In genomic region chr19:35869327-35870123, GRCh38 we compare ENCODE assay signal across 8 cellular contexts. TPM values are rescaled to one million over a fixed set of nuclear protein-coding genes. Genes with fewer than 3 reads are reported as not detected.
DNase-seq lines count a peak whose midpoint lies in the region; ATAC-seq and TF ChIP-seq lines count a peak whose summit lies in the region.

No MANE protein-coding gene starts in this region.

- TF ChIP-seq CTCF in C4-2B (conservative IDR thresholded peaks at IDR 0.05) (no peak), HCT116 (IDR thresholded peaks at IDR 0.05 in 2 of 3, conservative IDR thresholded peaks at IDR 0.05 in 1 of 3; ENCODE audit: borderline replicate concordance in 1 of 3, insufficient read depth in 1 of 3, low read depth in 2 of 3, low read length in 2 of 3) (no peak), activated B cell treated with CpG ODN at 0.5 μM for 24 hours (IDR thresholded peaks at IDR 0.05) (no peak), mammary epithelial cell (conservative IDR thresholded peaks at IDR 0.05 in 1 of 2, IDR thresholded peaks at IDR 0.05 in 1 of 2; ENCODE audit: extremely low read depth in 1 of 2, insufficient read depth in 1 of 2, low read depth in 1 of 2, low read length in 2 of 2) (no peak)

- H3K36me3 ChIP-seq in HCT116 (ENCODE audit: control insufficient read depth in 1 of 2, insufficient read depth in 2 of 2, low read length in 2 of 2) (no peaks in the 10 kb centered on the region), mammary epithelial cell (ENCODE audit: insufficient read depth, low read length) (no peaks in the 10 kb centered on the region)

- ATAC-seq in HCT116 (peak; percentile 85), activated B cell treated with CpG ODN at 0.5 μM for 24 hours (ENCODE audit: low read depth) (peak; percentile 83), GM19452 (IDR thresholded peaks at IDR 0.05; ENCODE audit: unreplicated experiment) (no peak)

- RAD21 ChIA-PET in HCT116 (lab: Charles Lee; ENCODE audit: low non-redundant PET in 1 of 2, low total read pairs in 2 of 2, uncharacterized antibody in 2 of 2, unreplicated experiment in 2 of 2): interaction anchor here (0.6 to 1.2 kb wide), 4 partner anchors 10 to 601 kb away, joined by 3 to 4 read pairs (median 3); partner anchors contain the start of gene THAP8 (in 1 of the 2)

- peak overlapping the region; percentile 83 for H2AFZ ChIP-seq in HCT116 (ENCODE audit: low read depth, low read length, poor library complexity, severe bottlenecking)
- peak overlapping the region; percentile 29 for H2AFZ ChIP-seq in mammary epithelial cell (ENCODE audit: low read depth, low read length)

- POLR2A ChIA-PET in HCT116 (lab: Charles Lee): interaction anchor here (0.6 to 1.6 kb wide), 9 partner anchors 9 to 124 kb away, joined by 3 to 9 read pairs (median 3); partner anchors contain the start of genes LIN37, NFKBID and PSENEN
- POLR2A ChIA-PET in activated B cell treated with CpG ODN at 0.5 μM for 24 hours (lab: Charles Lee): interaction anchor here (0.5 to 1.3 kb wide), 2 partner anchors 50 to 127 kb away, joined by 3 to 4 read pairs; no protein-coding TSS in a partner anchor

- H3K79me2 ChIP-seq in HCT116 (ENCODE audit: insufficient read depth, low read length) (no peaks in the 10 kb centered on the region), mammary epithelial cell (ENCODE audit: insufficient read depth, low read length) (no peaks in the 10 kb centered on the region)

- BruUV-seq in HCT116 (replicated peaks; lab: Mats Ljungman, UMichigan): no TSS peak
- no TSS peak for BruUV-seq in mammary epithelial cell (replicated peaks; lab: Mats Ljungman, UMichigan)

- peaks cover 61% of the 10 kb centered on the region for H3K27me3 Mint-ChIP-seq in activated B cell treated with CpG ODN at 0.5 μM for 24 hours

- H3K4me1 ChIP-seq in HCT116 (ENCODE audit: control insufficient read depth in 1 of 2, insufficient read depth in 2 of 2, low read length in 2 of 2) (peaks cover 15 to 30% of the 10 kb centered on the region in 2 experiments; a peak in 3 of 4 replicates), mammary epithelial cell (ENCODE audit: insufficient read depth, low read length) (peaks cover 13% of the 10 kb centered on the region)

- TF ChIP-seq POLR2A in HCT116 (IDR thresholded peaks at IDR 0.05; ENCODE audit: borderline replicate concordance, extremely low read depth, insufficient read depth, insufficient read length): peak; percentile 17

- no peaks in the 10 kb centered on the region for H3K9me3 Mint-ChIP-seq in activated B cell treated with CpG ODN at 0.5 μM for 24 hours

- H3K9ac ChIP-seq in HCT116 (ENCODE audit: low read length) (peak overlapping the region; percentile 48; the same call in 1 of the 2 replicates), mammary epithelial cell (ENCODE audit: insufficient read depth, low read length) (no peak overlapping the region)

- no peaks in the 10 kb centered on the region for H3K36me3 Mint-ChIP-seq in activated B cell treated with CpG ODN at 0.5 μM for 24 hours (ENCODE audit: low read depth)

- in situ Hi-C loops in mammary epithelial cell (cut with MboI; ENCODE audit: low sequenced_read_pairs in 2 of 2): no loop called here

- no peak overlapping the region for H3K27ac Mint-ChIP-seq in activated B cell treated with CpG ODN at 0.5 μM for 24 hours

- H3K27ac ChIP-seq in C4-2B (peak overlapping the region; percentile 43), HCT116 (ENCODE audit: low read depth, low read length) (peak overlapping the region; percentile 43), mammary epithelial cell (ENCODE audit: insufficient read depth, low read depth, low read length) (no peak overlapping the region)

- peak overlapping the region; percentile 67 for H3K4me3 Mint-ChIP-seq in activated B cell treated with CpG ODN at 0.5 μM for 24 hours

- CTCF ChIA-PET in HCT116 (lab: Charles Lee): interaction anchor here (1.3 to 2.5 kb wide), 2 partner anchors 10 to 13 kb away, joined by 4 to 12 read pairs; no protein-coding TSS in a partner anchor
- CTCF ChIA-PET in activated B cell treated with CpG ODN at 0.5 μM for 24 hours (lab: Charles Lee): interaction anchor here (1.5 kb wide), 1 partner anchor 13 kb away, joined by 3 read pairs; no protein-coding TSS in a partner anchor
- CTCF ChIA-PET in mammary epithelial cell (lab: Charles Lee; ENCODE audit: low non-redundant PET): no interaction called here

- DNase-seq in HCT116 (ENCODE audit: low read depth, low spot score) (peak; percentile 89), NCI-H2196 treated with DMSO at 0.1 percent for 48 hours (lab: John Stamatoyannopoulos, UW; ENCODE audit: unreplicated experiment) (peak; percentile 94), activated B cell treated with CpG ODN at 0.5 μM for 24 hours (peak; percentile 55), mammary epithelial cell (peak; percentile 60), iris pigment epithelial cell (ENCODE audit: low read depth) (peak; percentile 90)
- peak; percentile 69 to 74 for DNase-seq in stimulated activated CD4-positive, alpha-beta T cell treated with anti-CD3 and anti-CD28 coated beads, Interleukin-1b, Interleukin-23, amount 100 ng/mL, for 4 hours (ENCODE audit: low read depth in 2 of 2)

- peak overlapping the region; percentile 49 to 61 for H3K4me3 ChIP-seq in HCT116 (replicated peaks in 1 of 2; ENCODE audit: low read depth in 1 of 2, low read length in 2 of 2)
- peak overlapping the region in 1 of 3 experiments; percentile 13 for H3K4me3 ChIP-seq in mammary epithelial cell (replicated peaks in 1 of 3; ENCODE audit: insufficient read depth in 1 of 3, low read depth in 2 of 3, low read length in 3 of 3)

- H3K9me3 ChIP-seq in HCT116 (ENCODE audit: control insufficient read depth in 1 of 2, insufficient read depth in 1 of 2, low read depth in 1 of 2, low read length in 2 of 2) (no peaks in the 10 kb centered on the region), mammary epithelial cell (replicated peaks; ENCODE audit: insufficient read depth, low read length) (no peaks in the 10 kb centered on the region)

- TF ChIP-seq RAD21 in HCT116 (IDR thresholded peaks at IDR 0.05; ENCODE audit: low read depth): no peak

- H3K9me2 ChIP-seq in HCT116 (ENCODE audit: insufficient read depth): no peaks in the 10 kb centered on the region

- no peaks in the 10 kb centered on the region for H3K27me3 ChIP-seq in HCT116 (ENCODE audit: insufficient read depth, low read length)
- H3K27me3 ChIP-seq in mammary epithelial cell (ENCODE audit: insufficient read depth, low read length): no peaks in the 10 kb centered on the region

- H4K20me1 ChIP-seq in HCT116 (ENCODE audit: insufficient read depth) (no peaks in the 10 kb centered on the region), mammary epithelial cell (ENCODE audit: insufficient read depth, low read length) (no peaks in the 10 kb centered on the region)

- dilution Hi-C loops in mammary epithelial cell (cut with HindIII; ENCODE audit: low sequenced_read_pairs): no loop called here

- 3% methylated on average over 29 of the region's 51 CpGs for WGBS in mammary epithelial cell (ENCODE audit: low coverage, missing lambda C conversion rate)

- intact Hi-C loops in HCT116 (cut with micrococcal nuclease): no loop called here
- intact Hi-C loops in activated B cell treated with CpG ODN at 0.5 μM for 24 hours (cut with micrococcal nuclease): loop anchor here (5.0 kb wide), 1 partner anchor 92 kb away; the partner anchor contains the start of gene ARHGAP33
- intact Hi-C loops in mammary epithelial cell (cut with micrococcal nuclease): loop anchor here (1.0 kb wide), 1 partner anchor 10 kb away; no protein-coding TSS in a partner anchor

- H3K4me1 Mint-ChIP-seq in activated B cell treated with CpG ODN at 0.5 μM for 24 hours: peaks cover 17% of the 10 kb centered on the region

- H3K4me2 ChIP-seq in HCT116 (ENCODE audit: low read length): peak overlapping the region; percentile 80
- peak overlapping the region; percentile 54 for H3K4me2 ChIP-seq in mammary epithelial cell (ENCODE audit: insufficient read depth, low read depth, low read length)

RNA-seq across cellular contexts. Expression of gene APLP1, which starts 1.2 kb away (rescaled TPM):
- 41.2 TPM for total RNA-seq in HCT116 (2021; ENCODE audit: unreplicated experiment)
- polyA plus RNA-seq in HCT116 (2012): 31.7 and 35.8 TPM in 2 replicates
- total RNA-seq in activated B cell treated with CpG ODN at 0.5 μM for 24 hours: not detected in 2 replicates
- 1 to 10 TPM; 4.8 to 9.5 TPM for total RNA-seq in mammary epithelial cell
- polyA plus RNA-seq in mammary epithelial cell: 4.4 TPM
- not detected for polyA minus RNA-seq in mammary epithelial cell

RNA-seq across cellular contexts. Expression of gene KIRREL2, which starts 12.8 kb away (rescaled TPM):
- total RNA-seq in HCT116 (2021; ENCODE audit: unreplicated experiment) (1.3 TPM), activated B cell treated with CpG ODN at 0.5 μM for 24 hours (not detected in 2 replicates), mammary epithelial cell (not detected)
- polyA plus RNA-seq in HCT116 (2012): 0.77 and 0.82 TPM in 2 replicates
- 0.02 TPM for polyA plus RNA-seq in mammary epithelial cell
- polyA minus RNA-seq in mammary epithelial cell: not detected

RNA-seq across cellular contexts. Expression of gene NPHS1, which starts 17.2 kb away (rescaled TPM):
- total RNA-seq in HCT116 (2021; ENCODE audit: unreplicated experiment) (0.57 TPM), activated B cell treated with CpG ODN at 0.5 μM for 24 hours (0.18 TPM in 1 of 2 replicates, not detected in the other), mammary epithelial cell (not detected)
- 0.84 and 0.87 TPM in 2 replicates for polyA plus RNA-seq in HCT116 (2012)
- polyA plus RNA-seq in mammary epithelial cell: not detected
- polyA minus RNA-seq in mammary epithelial cell: not detected

RNA-seq across cellular contexts. Expression of gene NFKBID, which starts 30.8 kb away (rescaled TPM):
- total RNA-seq in HCT116 (2021; ENCODE audit: unreplicated experiment) (13.7 TPM), activated B cell treated with CpG ODN at 0.5 μM for 24 hours (120 and 143 TPM in 2 replicates), mammary epithelial cell (10 to 100 TPM; 10.4 to 11.5 TPM)
- polyA plus RNA-seq in HCT116 (2012): 7.5 and 8.0 TPM in 2 replicates
- 4.5 TPM for polyA plus RNA-seq in mammary epithelial cell
- polyA minus RNA-seq in mammary epithelial cell: 15.6 TPM

RNA-seq across cellular contexts. Expression of gene HCST, which starts 32.8 kb away (rescaled TPM):
- total RNA-seq in HCT116 (2021; ENCODE audit: unreplicated experiment) (1.2 TPM), activated B cell treated with CpG ODN at 0.5 μM for 24 hours (2.9 and 3.5 TPM in 2 replicates), mammary epithelial cell (1 to 10 TPM in 1 of 2 donors, under 1 TPM in 1; 0.83 to 1.3 TPM)
- polyA plus RNA-seq in HCT116 (2012): 0.59 and 1.2 TPM in 2 replicates
- 0.19 TPM for polyA plus RNA-seq in mammary epithelial cell
- not detected for polyA minus RNA-seq in mammary epithelial cell
